9 cellular contexts compared by ENCODE assay signal in the genomic region with DNA sequence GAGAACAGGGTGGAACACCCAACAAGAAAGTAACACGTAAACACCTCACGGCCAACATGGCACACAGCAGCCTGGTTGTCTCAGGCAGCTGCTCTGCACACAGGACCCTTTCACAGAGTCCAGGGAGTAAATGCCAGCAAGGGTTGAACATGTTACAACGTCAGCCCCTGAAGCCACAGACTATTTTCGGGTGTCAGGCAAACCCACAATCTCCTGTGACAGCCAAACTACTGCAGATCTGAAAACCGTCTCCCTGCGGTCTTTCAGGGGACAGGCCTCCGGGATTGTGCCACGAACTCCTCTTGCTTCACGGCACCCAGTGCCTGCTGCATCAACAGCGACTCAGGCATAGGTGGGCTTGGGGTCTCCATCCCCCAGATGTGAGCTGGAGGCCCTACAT.
DNase-seq lines count a peak whose midpoint lies in the region; ATAC-seq and TF ChIP-seq lines count a peak whose summit lies in the region.
"Had no signal": no experiment of that assay in that cellular context is flagged by ENCODE, and none has a peak within 500 bp of the region (broad histone marks: within the 10 kb centered on the region; RNA-seq: fewer than 3 reads in every experiment).

No MANE protein-coding gene starts in this region.

- H3K36me3 ChIP-seq in BLaER1: peaks cover 7% of the 10 kb centered on the region; the same call in 1 of the 2 replicates
- H3K36me3 ChIP-seq in esophagus squamous epithelium: no peaks in the 10 kb centered on the region
- H3K36me3 ChIP-seq in HAP-1 (replicated peaks): no peaks in the 10 kb centered on the region

- no peaks in the 10 kb centered on the region for H4K20me1 ChIP-seq in BLaER1

- peak overlapping the region; percentile 84 for H3K4me2 ChIP-seq in BLaER1

- H3K4me3 ChIP-seq in BLaER1 (peak overlapping the region; percentile 50), esophagus squamous epithelium (no peak overlapping the region), HAP-1 (no peak overlapping the region)

- H3K4me1 Mint-ChIP-seq in T-helper 2 cell treated with Interferon-gamma antibody and Interleukin-4, amounts not matched to agents 5 μg/mL and 100 μg/mL, for 36 hours (ENCODE audit: low read depth): peaks cover 80% of the 10 kb centered on the region

- TF ChIP-seq CTCF in esophagus squamous epithelium (IDR thresholded peaks at IDR 0.05): no peak

- 63 to 76% methylated on average over 7 to 10 of the region's 10 CpGs for WGBS in esophagus squamous epithelium, 2 donors

- peak overlapping the region; percentile 99 for H3K27ac Mint-ChIP-seq in T-helper 2 cell treated with Interferon-gamma antibody and Interleukin-4, amounts not matched to agents 5 μg/mL and 100 μg/mL, for 36 hours

- H3K4me1 ChIP-seq in BLaER1: peaks cover 94% of the 10 kb centered on the region
- peaks cover 20 to 80% (median 45%) of the 10 kb centered on the region in 3 donors for H3K4me1 ChIP-seq in esophagus squamous epithelium
- no peaks in the 10 kb centered on the region for H3K4me1 ChIP-seq in HAP-1

- peak overlapping the region; percentile 83 for H3K4me3 Mint-ChIP-seq in T-helper 2 cell treated with Interferon-gamma antibody and Interleukin-4, amounts not matched to agents 5 μg/mL and 100 μg/mL, for 36 hours

- H3K9me3 Mint-ChIP-seq in T-helper 2 cell treated with Interferon-gamma antibody and Interleukin-4, amounts not matched to agents 5 μg/mL and 100 μg/mL, for 36 hours: no peaks in the 10 kb centered on the region

- H3K27ac ChIP-seq in BLaER1 (peak overlapping the region; percentile 98), esophagus squamous epithelium (peak overlapping the region; percentile 28 to 72 (median 58))

- H3K9me3 ChIP-seq in BLaER1 (no peaks in the 10 kb centered on the region), esophagus squamous epithelium (no peaks in the 10 kb centered on the region), HAP-1 (no peaks in the 10 kb centered on the region)

- intact Hi-C loops in esophagus squamous epithelium (cut with DNase I): no loop called here

- H3K36me3 Mint-ChIP-seq in T-helper 2 cell treated with Interferon-gamma antibody and Interleukin-4, amounts not matched to agents 5 μg/mL and 100 μg/mL, for 36 hours (ENCODE audit: low read depth): peaks cover 40% of the 10 kb centered on the region

- ATAC-seq in GM21619 (IDR thresholded peaks at IDR 0.05; ENCODE audit: unreplicated experiment) (peak; percentile 45), HG02870 (IDR thresholded peaks at IDR 0.05; ENCODE audit: unreplicated experiment) (no peak)

- peak; percentile 71 for DNase-seq in T-helper 2 cell treated with Interferon-gamma antibody and Interleukin-4, amounts not matched to agents 5 μg/mL and 100 μg/mL, for 36 hours (ENCODE audit: low spot score)
- no peak for DNase-seq in esophagus squamous epithelium (lab: John Stamatoyannopoulos, UW)
- DNase-seq in H4 (ENCODE audit: low spot score): no peak
- no peak for DNase-seq in HAP-1 (ENCODE audit: low spot score in 2 of 2)
- DNase-seq in HUDEP-2 (lab: John Stamatoyannopoulos, UW; ENCODE audit: unreplicated experiment in 76 of 76): no peak
- DNase-seq: Calu3 had no signal

- no peaks in the 10 kb centered on the region for H3K27me3 Mint-ChIP-seq in T-helper 2 cell treated with Interferon-gamma antibody and Interleukin-4, amounts not matched to agents 5 μg/mL and 100 μg/mL, for 36 hours (ENCODE audit: low read depth)

- TF ChIP-seq POLR2A in esophagus squamous epithelium (IDR thresholded peaks at IDR 0.05): no peak

- H3K27me3 ChIP-seq in BLaER1 (no peaks in the 10 kb centered on the region), esophagus squamous epithelium (no peaks in the 10 kb centered on the region), HAP-1 (ENCODE audit: low read depth) (no peaks in the 10 kb centered on the region)

- in situ Hi-C loops in HAP-1 (cut with MboI; ENCODE audit: low sequenced_read_pairs): no loop called here

- H3K9ac ChIP-seq in BLaER1: peak overlapping the region; percentile 80
